ENCODE assay signal across 9 cellular contexts in genomic region chr4:36081185-36081584, GRCh38.
A peak's percentile ranks its signal among the peaks of the same experiment; 100 is the strongest.
DNase-seq lines count a peak whose midpoint lies in the region; ATAC-seq and TF ChIP-seq lines count a peak whose summit lies in the region.
"Had no signal": no experiment of that assay in that cellular context is flagged by ENCODE, and none has a peak within 500 bp of the region (broad histone marks: within the 10 kb centered on the region; RNA-seq: fewer than 3 reads in every experiment).

No MANE protein-coding gene starts in this region.

- no peak overlapping the region for H3K27ac Mint-ChIP-seq in activated naive CD4-positive, alpha-beta T cell treated with anti-CD3 and anti-CD28 coated beads for 36 hours
- no peak overlapping the region for H3K27ac Mint-ChIP-seq in activated naive CD4-positive, alpha-beta T cell treated with anti-CD3 and anti-CD28 coated beads, Interleukin-2, amount 10 ng/mL, durations not matched to agents 7 days and 5 days
- H3K27ac Mint-ChIP-seq in type B pancreatic cell: no peak overlapping the region

- peaks cover 2% of the 10 kb centered on the region for H3K4me1 Mint-ChIP-seq in activated naive CD4-positive, alpha-beta T cell treated with anti-CD3 and anti-CD28 coated beads for 36 hours (ENCODE audit: low read depth)
- H3K4me1 Mint-ChIP-seq in activated naive CD4-positive, alpha-beta T cell treated with anti-CD3 and anti-CD28 coated beads, Interleukin-2, amount 10 ng/mL, durations not matched to agents 7 days and 5 days: peaks cover 4% of the 10 kb centered on the region
- no peaks in the 10 kb centered on the region for H3K4me1 Mint-ChIP-seq in type B pancreatic cell (ENCODE audit: unreplicated experiment)

- H3K4me3 Mint-ChIP-seq in activated naive CD4-positive, alpha-beta T cell treated with anti-CD3 and anti-CD28 coated beads for 36 hours: no peak overlapping the region
- no peak overlapping the region for H3K4me3 Mint-ChIP-seq in activated naive CD4-positive, alpha-beta T cell treated with anti-CD3 and anti-CD28 coated beads, Interleukin-2, amount 10 ng/mL, durations not matched to agents 7 days and 5 days
- no peak overlapping the region for H3K4me3 Mint-ChIP-seq in type B pancreatic cell

- ATAC-seq in GM21515 (IDR thresholded peaks at IDR 0.05; ENCODE audit: unreplicated experiment) (peak; percentile 97), HG03135 (IDR thresholded peaks at IDR 0.05; ENCODE audit: unreplicated experiment) (peak; percentile 89)

- intact Hi-C loops in activated naive CD4-positive, alpha-beta T cell treated with anti-CD3 and anti-CD28 coated beads for 36 hours (cut with micrococcal nuclease): loop anchor here (1.0 kb wide), 8 partner anchors 106 to 470 kb away; partner anchors contain the start of gene ARAP2

- no peak overlapping the region for H3K4ac ChIP-seq in neuronal stem cell (ENCODE audit: low read length)

- DNase-seq in activated naive CD4-positive, alpha-beta T cell treated with anti-CD3 and anti-CD28 coated beads for 36 hours: peak; percentile 48
- no peak for DNase-seq in activated naive CD4-positive, alpha-beta T cell treated with anti-CD3 and anti-CD28 coated beads, Interleukin-2, amount 10 ng/mL, durations not matched to agents 7 days and 5 days
- no peak for DNase-seq in neuronal stem cell (ENCODE audit: low spot score)
- DNase-seq in coronary artery (ENCODE audit: low spot score): no peak
- DNase-seq in type B pancreatic cell (ENCODE audit: extremely low spot score, unreplicated experiment): no peak
- no peak for DNase-seq in NCI-H524 (lab: John Stamatoyannopoulos, UW)

- CTCF ChIA-PET in activated naive CD4-positive, alpha-beta T cell treated with anti-CD3 and anti-CD28 coated beads for 36 hours (lab: Charles Lee): no interaction called here
- CTCF ChIA-PET in activated naive CD4-positive, alpha-beta T cell treated with anti-CD3 and anti-CD28 coated beads, Interleukin-2, amount 10 ng/mL, durations not matched to agents 7 days and 5 days (lab: Charles Lee): no interaction called here

- H2BK12ac ChIP-seq in neuronal stem cell (ENCODE audit: low read length): no peak overlapping the region

- no peak overlapping the region for H2BK5ac ChIP-seq in neuronal stem cell (ENCODE audit: low read length)

- no peak overlapping the region for H3K18ac ChIP-seq in neuronal stem cell (ENCODE audit: low read length)

- TF ChIP-seq CTCF in coronary artery (IDR thresholded peaks at IDR 0.05) (no peak), type B pancreatic cell (conservative IDR thresholded peaks at IDR 0.05) (no peak)

- H3K23ac ChIP-seq in neuronal stem cell (ENCODE audit: low read depth, low read length, poor library complexity): no peak overlapping the region

- H3K14ac ChIP-seq in neuronal stem cell (ENCODE audit: low read length): no peak overlapping the region

- no peaks in the 10 kb centered on the region for H3K4me1 ChIP-seq in neuronal stem cell (ENCODE audit: control insufficient read depth in 2 of 2, insufficient read depth in 1 of 2, low read depth in 1 of 2, low read length in 2 of 2)
- H3K4me1 ChIP-seq: right atrium auricular region had no signal

- no peak overlapping the region for H2AK5ac ChIP-seq in neuronal stem cell (ENCODE audit: low read depth, low read length)

- H2BK15ac ChIP-seq in neuronal stem cell (ENCODE audit: low read length): no peak overlapping the region

- no peak overlapping the region for H3K9ac ChIP-seq in neuronal stem cell (ENCODE audit: low read depth, low read length, poor library complexity)

- no peaks in the 10 kb centered on the region for H3K9me3 Mint-ChIP-seq in activated naive CD4-positive, alpha-beta T cell treated with anti-CD3 and anti-CD28 coated beads for 36 hours
- no peaks in the 10 kb centered on the region for H3K9me3 Mint-ChIP-seq in activated naive CD4-positive, alpha-beta T cell treated with anti-CD3 and anti-CD28 coated beads, Interleukin-2, amount 10 ng/mL, durations not matched to agents 7 days and 5 days
- H3K9me3 Mint-ChIP-seq in type B pancreatic cell: no peaks in the 10 kb centered on the region

- no peak overlapping the region for H3K27ac ChIP-seq in neuronal stem cell (replicated peaks; ENCODE audit: low read length)
- no peak overlapping the region for H3K27ac ChIP-seq in coronary artery
- H3K27ac ChIP-seq: right atrium auricular region had no signal

- no peak overlapping the region for H4K8ac ChIP-seq in neuronal stem cell (ENCODE audit: low read depth, low read length)

- H3K9me3 ChIP-seq in neuronal stem cell (replicated peaks in 1 of 2; ENCODE audit: control insufficient read depth in 2 of 2, insufficient read depth in 1 of 2, low read depth in 1 of 2, low read length in 2 of 2): no peaks in the 10 kb centered on the region
- H3K9me3 ChIP-seq: right atrium auricular region had no signal

- no peaks in the 10 kb centered on the region for H3K36me3 ChIP-seq in neuronal stem cell (replicated peaks in 1 of 2; ENCODE audit: control insufficient read depth in 2 of 2, insufficient read depth in 2 of 2, low read length in 2 of 2)
- H3K36me3 ChIP-seq: right atrium auricular region had no signal

- H3K4me2 ChIP-seq in neuronal stem cell (ENCODE audit: insufficient read depth, low read length, poor library complexity, severe bottlenecking): no peak overlapping the region

- no peak overlapping the region for H4K91ac ChIP-seq in neuronal stem cell (ENCODE audit: low read depth, low read length, poor library complexity)

- no peak overlapping the region for H2BK120ac ChIP-seq in neuronal stem cell (ENCODE audit: low read depth, low read length)

- H3K79me1 ChIP-seq in neuronal stem cell (ENCODE audit: low read depth, low read length): no peaks in the 10 kb centered on the region

- H3K27me3 Mint-ChIP-seq in activated naive CD4-positive, alpha-beta T cell treated with anti-CD3 and anti-CD28 coated beads for 36 hours (ENCODE audit: low read depth): no peaks in the 10 kb centered on the region
- H3K27me3 Mint-ChIP-seq in activated naive CD4-positive, alpha-beta T cell treated with anti-CD3 and anti-CD28 coated beads, Interleukin-2, amount 10 ng/mL, durations not matched to agents 7 days and 5 days: no peaks in the 10 kb centered on the region
- H3K27me3 Mint-ChIP-seq in type B pancreatic cell: no peaks in the 10 kb centered on the region

- H3K36me3 Mint-ChIP-seq in activated naive CD4-positive, alpha-beta T cell treated with anti-CD3 and anti-CD28 coated beads for 36 hours (ENCODE audit: low read depth): peaks cover 4% of the 10 kb centered on the region
- peaks cover 7% of the 10 kb centered on the region for H3K36me3 Mint-ChIP-seq in activated naive CD4-positive, alpha-beta T cell treated with anti-CD3 and anti-CD28 coated beads, Interleukin-2, amount 10 ng/mL, durations not matched to agents 7 days and 5 days
- no peaks in the 10 kb centered on the region for H3K36me3 Mint-ChIP-seq in type B pancreatic cell

- no peaks in the 10 kb centered on the region for H3K27me3 ChIP-seq in neuronal stem cell (ENCODE audit: control insufficient read depth in 3 of 3, insufficient read depth in 3 of 3, low read depth in 1 of 3, low read length in 3 of 3)
- H3K27me3 ChIP-seq: right atrium auricular region had no signal

- H2AFZ ChIP-seq in neuronal stem cell (ENCODE audit: low read length): peak overlapping the region; percentile 21

- no peak overlapping the region for H3K4me3 ChIP-seq in neuronal stem cell (ENCODE audit: low read length in 2 of 2)
- no peak overlapping the region for H3K4me3 ChIP-seq in coronary artery
- H3K4me3 ChIP-seq: right atrium auricular region had no signal

- WGBS in neuronal stem cell (ENCODE audit: extremely low coverage in 2 of 2, insufficient read length in 2 of 2, insufficient replicate concordance in 1 of 2), 2 donors: 100% methylated on average over 1 of the region's 3 CpGs; no CpG with 5 or more reads in 1 of the 2 donors
